In the genomic region with DNA sequence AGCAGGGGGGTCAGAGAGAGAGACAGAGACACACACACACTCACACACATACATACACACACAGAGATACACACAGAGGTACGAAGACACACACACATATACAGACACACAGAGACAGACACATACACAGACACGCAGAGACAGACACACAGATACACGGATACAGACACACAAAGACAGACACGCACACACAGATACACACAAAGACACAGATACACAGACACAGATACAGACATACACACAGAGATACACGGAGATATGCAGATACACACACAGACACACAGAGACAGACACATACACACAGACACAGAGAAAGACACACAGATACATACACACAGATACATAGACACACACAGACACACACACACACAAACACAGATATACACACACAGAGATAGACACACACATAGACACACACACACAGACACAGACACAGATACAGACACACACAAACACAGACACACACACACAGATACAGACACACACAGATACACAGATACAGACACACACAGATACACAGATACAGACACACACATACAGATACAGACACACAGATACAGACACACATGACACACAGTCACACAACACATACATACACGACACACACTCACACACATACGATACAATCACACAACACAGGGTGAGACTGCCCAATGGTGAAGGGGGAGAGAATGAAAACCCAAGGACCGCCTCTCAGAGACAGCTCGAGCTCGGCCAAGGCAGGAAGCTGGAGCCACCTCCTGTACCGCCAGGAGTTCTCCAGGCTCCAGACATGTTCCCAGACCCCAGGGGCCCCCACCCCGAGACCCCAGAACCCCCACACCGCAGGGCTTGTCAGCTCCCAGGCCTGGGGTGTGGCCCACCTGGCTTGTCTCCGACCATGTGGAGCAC, we compare ENCODE assay signal across 23 cellular contexts. TPM values are rescaled to one million over a fixed set of nuclear protein-coding genes. Genes with fewer than 3 reads are reported as not detected.
DNase-seq lines count a peak whose midpoint lies in the region; ATAC-seq, FAIRE-seq and TF ChIP-seq lines count a peak whose summit lies in the region.
"Had no signal": no experiment of that assay in that cellular context is flagged by ENCODE, and none has a peak within 500 bp of the region (broad histone marks: within the 10 kb centered on the region; RNA-seq: fewer than 3 reads in every experiment).

No MANE protein-coding gene starts in this region.

- intact Hi-C loops in kidney (cut with DNase I): no loop called here

- H3K36me3 ChIP-seq in endodermal cell (ENCODE audit: control insufficient read depth, insufficient read depth, low read length) (peaks cover 37% of the 10 kb centered on the region), kidney (ENCODE audit: control insufficient read depth in 1 of 2, insufficient read depth in 2 of 2, low read length in 2 of 2) (peaks cover 3 to 21% of the 10 kb centered on the region in 2 donors)

- no peaks in the 10 kb centered on the region for H3K27me3 Mint-ChIP-seq in endodermal cell (ENCODE audit: insufficient read depth)

- 77% methylated on average over 13 of the region's 14 CpGs for WGBS in A549 (ENCODE audit: missing lambda C conversion rate)
- WGBS in endodermal cell (ENCODE audit: insufficient coverage in 1 of 2, insufficient read length in 1 of 2), 2 experiments: 82 to 83% methylated on average over 2 to 14 of the region's 14 CpGs

- no peak for TF ChIP-seq EP300 in A549 (IDR thresholded peaks at IDR 0.05)

- H3K9me3 ChIP-seq in A549: no peaks in the 10 kb centered on the region
- H3K9me3 ChIP-seq in endodermal cell (ENCODE audit: control insufficient read depth, low read length): no peaks in the 10 kb centered on the region
- no peaks in the 10 kb centered on the region for H3K9me3 ChIP-seq in kidney (ENCODE audit: control insufficient read depth in 1 of 2, low read length in 2 of 2)
- H3K9me3 ChIP-seq: Peyer's patch, SJSA1 had no signal

- no peaks in the 10 kb centered on the region for H3K27me3 ChIP-seq in endodermal cell (ENCODE audit: control insufficient read depth, insufficient read depth, low read length, poor library complexity, severe bottlenecking)
- H3K27me3 ChIP-seq: Peyer's patch, SJSA1 had no signal

- FAIRE-seq in A549 (lab: Jason Lieb, UNC) (peak; percentile 97), HTR-8/SVneo (lab: Jason Lieb, UNC) (peak; percentile 86), kidney (lab: Jason Lieb, UNC) (no peak), GM19239 (lab: Jason Lieb, UNC) (no peak)

- H3K4me3 Mint-ChIP-seq in endodermal cell: no peak overlapping the region
- H3K4me3 Mint-ChIP-seq: CD8-positive, alpha-beta T cell had no signal

- H3K36me3 Mint-ChIP-seq in endodermal cell (ENCODE audit: low read depth): peaks cover 39% of the 10 kb centered on the region

- no peak for TF ChIP-seq POLR2A in A549 (IDR thresholded peaks at IDR 0.05; ENCODE audit: low read length)

- H3K4me1 Mint-ChIP-seq in endodermal cell: no peaks in the 10 kb centered on the region

- no peak overlapping the region for H3K27ac Mint-ChIP-seq in endodermal cell
- H3K27ac Mint-ChIP-seq: CD8-positive, alpha-beta T cell had no signal

- TF ChIP-seq CTCF in A549 (IDR thresholded peaks at IDR 0.05) (no peak), endodermal cell (conservative IDR thresholded peaks at IDR 0.05) (no peak), kidney (IDR thresholded peaks at IDR 0.05; ENCODE audit: borderline replicate concordance, extremely low read depth, insufficient read depth) (no peak)

- H3K27ac ChIP-seq in A549 (no peak overlapping the region), endodermal cell (ENCODE audit: low read depth, low read length) (no peak overlapping the region), kidney (ENCODE audit: low read depth in 2 of 2, low read length in 2 of 2) (no peak overlapping the region)
- H3K27ac ChIP-seq: Peyer's patch, SJSA1 had no signal

- DNase-seq in A549 (ENCODE audit: low read depth in 1 of 2, low spot score in 1 of 2): no peak
- DNase-seq in D341Med (ENCODE audit: low spot score): peak; percentile 27
- no peak for DNase-seq in HTR-8/SVneo (ENCODE audit: insufficient read length, low spot score)
- DNase-seq in endodermal cell: peak; percentile 52
- no peak for DNase-seq in DMS79 (lab: John Stamatoyannopoulos, UW)
- DNase-seq in activated naive CD4-positive, alpha-beta T cell (lab: John Stamatoyannopoulos, UW): no peak
- no peak for DNase-seq in kidney
- DNase-seq in GM19239 (ENCODE audit: insufficient read length, low spot score): no peak
- DNase-seq: C1 segment of cervical spinal cord; CD8-positive, alpha-beta T cell; DMS153; GDM1; MV-4-11; NCI-H1105 treated with DMSO at 0.1 percent for 48 hours; NCI-H2081; NCI-H2171 treated with DMSO at 0.1 percent for 48 hours; NCI-H524 treated with DMSO at 0.1 percent for 48 hours; NCI-H82; SW 1271 had no signal

- H3K4me2 ChIP-seq in A549: no peak overlapping the region

- 0 out of 3 replicates have a peak, but pooled peaks cover 5% of the 10 kb centered on the region for H3K4me1 ChIP-seq in A549
- H3K4me1 ChIP-seq in endodermal cell (ENCODE audit: control insufficient read depth, insufficient read depth, low read length): no peaks in the 10 kb centered on the region
- no peaks in the 10 kb centered on the region for H3K4me1 ChIP-seq in kidney (ENCODE audit: control insufficient read depth in 1 of 2, insufficient read depth in 1 of 2, low read depth in 1 of 2, low read length in 2 of 2)
- H3K4me1 ChIP-seq: Peyer's patch, SJSA1 had no signal

- TF ChIP-seq RAD21 in A549 (conservative IDR thresholded peaks at IDR 0.05 in 1 of 2, IDR thresholded peaks at IDR 0.05 in 1 of 2): no peak

- H3K4me3 ChIP-seq in A549: no peak overlapping the region
- no peak overlapping the region for H3K4me3 ChIP-seq in endodermal cell (ENCODE audit: low read length)
- no peak overlapping the region for H3K4me3 ChIP-seq in kidney (ENCODE audit: low read length in 2 of 2)
- H3K4me3 ChIP-seq: Peyer's patch, SJSA1 had no signal

- POLR2A ChIA-PET in A549 (lab: Yijun Ruan, JAX): interaction anchor here (0.6 to 4.0 kb wide), 5 partner anchors 10 to 511 kb away, joined by 3 to 20 read pairs (median 9); partner anchors contain the start of genes EIF3K, MRPS12, NFKBIB and SARS2

- H3K9ac ChIP-seq in endodermal cell (ENCODE audit: extremely low read depth, low read length, poor library complexity, severe bottlenecking): no peak overlapping the region
- H3K9ac ChIP-seq in kidney (ENCODE audit: low read length in 2 of 2): no peak overlapping the region

- CTCF ChIA-PET in A549 (lab: Yijun Ruan, JAX): interaction anchor here (1.0 to 4.1 kb wide), 7 partner anchors 9 to 377 kb away, joined by 3 to 105 read pairs (median 3); partner anchors contain the start of genes CCER2, MRPS12 and SARS2

- ATAC-seq in A549: no peak
- ATAC-seq: CD8-positive, alpha-beta T cell had no signal

- peaks cover 1% of the 10 kb centered on the region for H3K9me3 Mint-ChIP-seq in endodermal cell
- H3K9me3 Mint-ChIP-seq: CD8-positive, alpha-beta T cell had no signal

RNA-seq across cellular contexts. Expression of gene CCER2, which starts 8.8 kb away (rescaled TPM):
- polyA plus RNA-seq in A549 (2011; rRNA removed): 0.40 and 0.68 TPM in 2 replicates
- polyA plus RNA-seq in A549 (2012; cell fraction: cytosol; rRNA removed): 0.56 and 0.83 TPM in 2 replicates
- 8.0 and 8.1 TPM in 2 replicates for polyA plus RNA-seq in A549 (2012; cell fraction: nucleus; rRNA removed)
- polyA plus RNA-seq in A549 (2017; fragmentation: RNase III; extraction: RNeasy Plus Mini Kit Qiagen cat#74134 plus additional on column Dnase treatment): 1.1 to 1.9 TPM (median 1.5 TPM) in 3 replicates
- not detected in 2 replicates for polyA minus RNA-seq in A549 (2011; rRNA and poly(A)+ RNA removed)
- total RNA-seq in endodermal cell: 1 to 10 TPM in 1 of 2 donors, not detected in 1; 1.2 TPM
- 4.8 TPM for polyA plus RNA-seq in endodermal cell (2013, experiment 1 of 2)
- 4.2 TPM for polyA plus RNA-seq in endodermal cell (2013, experiment 2 of 2)
- total RNA-seq in kidney: 0.47 TPM
- not detected for polyA plus RNA-seq in kidney (ENCODE audit: insufficient read depth, low read depth, low replicate concordance)
- total RNA-seq: H4, M059J, SJSA1 had no signal

RNA-seq across cellular contexts. Expression of gene SARS2, which starts 9.8 kb away (rescaled TPM):
- polyA plus RNA-seq in A549 (2011; rRNA removed) (46.1 and 46.7 TPM in 2 replicates), A549 (2017; fragmentation: RNase III; extraction: RNeasy Plus Mini Kit Qiagen cat#74134 plus additional on column Dnase treatment) (81.8 to 98.0 TPM (median 93.4 TPM) in 3 replicates), kidney (ENCODE audit: insufficient read depth, low read depth, low replicate concordance) (34.8 TPM)
- polyA plus RNA-seq in A549 (2012; cell fraction: cytosol; rRNA removed): 81.2 and 106 TPM in 2 replicates
- 448 and 539 TPM in 2 replicates for polyA plus RNA-seq in A549 (2012; cell fraction: nucleus; rRNA removed)
- polyA minus RNA-seq in A549 (2011; rRNA and poly(A)+ RNA removed): 54.8 and 68.1 TPM in 2 replicates
- total RNA-seq in endodermal cell (10 to 100 TPM; 53.2 to 60.2 TPM), kidney (30.6 TPM)
- 56.0 TPM for polyA plus RNA-seq in endodermal cell (2013, experiment 1 of 2)
- polyA plus RNA-seq in endodermal cell (2013, experiment 2 of 2): 44.1 TPM

RNA-seq across cellular contexts. Expression of gene MRPS12, which starts 10.0 kb away (rescaled TPM):
- 92.8 and 104 TPM in 2 replicates for polyA plus RNA-seq in A549 (2011; rRNA removed)
- polyA plus RNA-seq in A549 (2012; cell fraction: cytosol; rRNA removed): 418 and 524 TPM in 2 replicates
- polyA plus RNA-seq in A549 (2012; cell fraction: nucleus; rRNA removed): 325 and 425 TPM in 2 replicates
- polyA plus RNA-seq in A549 (2017; fragmentation: RNase III; extraction: RNeasy Plus Mini Kit Qiagen cat#74134 plus additional on column Dnase treatment): 198 to 217 TPM (median 213 TPM) in 3 replicates
- 49.4 and 50.5 TPM in 2 replicates for polyA minus RNA-seq in A549 (2011; rRNA and poly(A)+ RNA removed)
- 10 to 100 TPM; 37.5 to 38.3 TPM for total RNA-seq in endodermal cell
- polyA plus RNA-seq in endodermal cell (2013, experiment 1 of 2): 28.6 TPM
- polyA plus RNA-seq in endodermal cell (2013, experiment 2 of 2): 30.0 TPM
- 28.5 TPM for total RNA-seq in kidney
- 110 TPM for polyA plus RNA-seq in kidney (ENCODE audit: insufficient read depth, low read depth, low replicate concordance)

RNA-seq across cellular contexts. Expression of gene NFKBIB, which starts 21.0 kb away (rescaled TPM):
- polyA plus RNA-seq in A549 (2011; rRNA removed) (25.6 and 35.0 TPM in 2 replicates), A549 (2017; fragmentation: RNase III; extraction: RNeasy Plus Mini Kit Qiagen cat#74134 plus additional on column Dnase treatment) (56.4 to 61.7 TPM (median 59.5 TPM) in 3 replicates), kidney (ENCODE audit: insufficient read depth, low read depth, low replicate concordance) (37.6 TPM)
- polyA plus RNA-seq in A549 (2012; cell fraction: cytosol; rRNA removed): 106 and 131 TPM in 2 replicates
- 96.5 and 113 TPM in 2 replicates for polyA plus RNA-seq in A549 (2012; cell fraction: nucleus; rRNA removed)
- 10.3 and 10.9 TPM in 2 replicates for polyA minus RNA-seq in A549 (2011; rRNA and poly(A)+ RNA removed)
- total RNA-seq in endodermal cell (10 to 100 TPM; 20.7 to 24.3 TPM), kidney (23.2 TPM)
- polyA plus RNA-seq in endodermal cell (2013, experiment 1 of 2): 18.4 TPM
- 18.2 TPM for polyA plus RNA-seq in endodermal cell (2013, experiment 2 of 2)

RNA-seq across cellular contexts. Expression of gene SIRT2, which starts 21.4 kb away (rescaled TPM):
- polyA plus RNA-seq in A549 (2011; rRNA removed) (28.6 and 31.5 TPM in 2 replicates), A549 (2017; fragmentation: RNase III; extraction: RNeasy Plus Mini Kit Qiagen cat#74134 plus additional on column Dnase treatment) (28.3 to 30.4 TPM (median 30.4 TPM) in 3 replicates), kidney (ENCODE audit: insufficient read depth, low read depth, low replicate concordance) (56.9 TPM)
- polyA plus RNA-seq in A549 (2012; cell fraction: cytosol; rRNA removed): 32.7 and 36.6 TPM in 2 replicates
- polyA plus RNA-seq in A549 (2012; cell fraction: nucleus; rRNA removed): 57.0 and 61.5 TPM in 2 replicates
- polyA minus RNA-seq in A549 (2011; rRNA and poly(A)+ RNA removed): 23.2 and 27.7 TPM in 2 replicates
- total RNA-seq in endodermal cell (10 to 100 TPM; 10.4 to 13.7 TPM), kidney (36.0 TPM)
- 30.3 TPM for polyA plus RNA-seq in endodermal cell (2013, experiment 1 of 2)
- polyA plus RNA-seq in endodermal cell (2013, experiment 2 of 2): 23.5 TPM

Comparison
In these comparisons a context has a peak if more than half of its experiments do, and no peak if none do; other contexts are left out.
1. DNase-seq: peak in D341Med (single experiment) and endodermal cell (single experiment); none in A549 (0 of 2), HTR-8/SVneo (single experiment), DMS79 (single experiment), activated naive CD4-positive, alpha-beta T cell (0 of 4), kidney (single experiment) and GM19239 (single experiment).